12 cellular contexts compared by ENCODE assay signal in the genomic region with DNA sequence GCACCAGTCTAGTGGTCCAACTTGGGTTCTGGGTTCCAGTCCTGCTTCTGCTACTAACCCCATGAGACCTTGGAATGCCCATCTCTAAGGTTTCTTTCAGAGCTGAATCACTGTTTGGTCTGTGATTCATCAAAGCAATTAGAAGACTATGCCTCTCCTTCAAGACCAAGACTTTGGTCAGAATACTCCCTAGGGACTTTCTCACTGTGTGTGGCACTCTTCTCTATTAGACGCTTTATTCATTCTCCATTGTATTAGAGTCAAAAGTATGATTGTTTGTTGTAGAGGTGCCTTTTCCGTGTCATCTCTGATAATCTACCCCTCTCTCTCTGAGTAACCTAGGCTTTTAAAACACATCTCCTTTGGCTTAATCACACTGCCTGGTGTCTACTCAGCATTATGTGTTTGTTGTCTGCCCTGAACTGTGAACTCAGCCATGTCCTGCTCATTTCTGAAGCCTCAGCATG.
DNase-seq lines count a peak whose midpoint lies in the region; ATAC-seq and TF ChIP-seq lines count a peak whose summit lies in the region.
"Had no signal": no experiment of that assay in that cellular context is flagged by ENCODE, and none has a peak within 500 bp of the region (broad histone marks: within the 10 kb centered on the region; RNA-seq: fewer than 3 reads in every experiment).

No MANE protein-coding gene starts in this region.

- BruUV-seq in Calu3 (replicated peaks; lab: Mats Ljungman, UMichigan) = no TSS peak

- intact Hi-C loops in Calu3 (cut with micrococcal nuclease; ENCODE audit: unreplicated experiment) = no loop called here

- CTCF ChIA-PET in Calu3 (lab: Charles Lee) = interaction anchor here (0.6 to 1.2 kb wide), 3 partner anchors 9 to 121 kb away, joined by 3 read pairs; no protein-coding TSS in a partner anchor

- H3K36me3 Mint-ChIP-seq in Calu3 (ENCODE audit: insufficient read depth, unreplicated experiment) = peaks cover 20% of the 10 kb centered on the region
- peaks cover 2% of the 10 kb centered on the region for H3K36me3 Mint-ChIP-seq in chondrocyte (ENCODE audit: low read depth)
- H3K36me3 Mint-ChIP-seq in osteocyte (ENCODE audit: unreplicated experiment) = peaks cover 3% of the 10 kb centered on the region

- in situ Hi-C loops in G401 (cut with HindIII; ENCODE audit: low sequenced_read_pairs) = no loop called here

- H3K4me1 Mint-ChIP-seq in Calu3 (ENCODE audit: low read depth, unreplicated experiment) (peaks cover 81% of the 10 kb centered on the region), chondrocyte (ENCODE audit: low read depth) (peaks cover 78% of the 10 kb centered on the region), osteocyte (ENCODE audit: unreplicated experiment) (peaks cover 69% of the 10 kb centered on the region)

- no peaks in the 10 kb centered on the region for H3K9me3 Mint-ChIP-seq in Calu3 (ENCODE audit: low read depth, unreplicated experiment)
- no peaks in the 10 kb centered on the region for H3K9me3 Mint-ChIP-seq in chondrocyte (ENCODE audit: low read depth)
- H3K9me3 Mint-ChIP-seq in osteocyte (ENCODE audit: unreplicated experiment) = no peaks in the 10 kb centered on the region
- H3K9me3 Mint-ChIP-seq: T-helper 1 cell treated with Interleukin-12 subunit alpha and Interleukin-12 subunit beta and Interleukin-4 antibody, amounts not matched to agents 30 μg/mL and 1 μg/mL, for 36 hours had no signal

- TF ChIP-seq CTCF in Calu3 (IDR thresholded peaks at IDR 0.05; ENCODE audit: unreplicated experiment) (no peak), chondrocyte (IDR thresholded peaks at IDR 0.05) (no peak), osteocyte (IDR thresholded peaks at IDR 0.05) (no peak)

- H3K4me3 Mint-ChIP-seq in Calu3 (ENCODE audit: low read depth, unreplicated experiment) (no peak overlapping the region), chondrocyte (ENCODE audit: unreplicated experiment) (no peak overlapping the region), osteocyte (ENCODE audit: unreplicated experiment) (no peak overlapping the region)
- H3K4me3 Mint-ChIP-seq: T-helper 1 cell treated with Interleukin-12 subunit alpha and Interleukin-12 subunit beta and Interleukin-4 antibody, amounts not matched to agents 30 μg/mL and 1 μg/mL, for 36 hours had no signal

- H3K27ac Mint-ChIP-seq in Calu3 (ENCODE audit: unreplicated experiment) = peak overlapping the region; percentile 25
- peak overlapping the region; percentile 58 for H3K27ac Mint-ChIP-seq in chondrocyte (ENCODE audit: unreplicated experiment)
- H3K27ac Mint-ChIP-seq in osteocyte (ENCODE audit: unreplicated experiment) = peak overlapping the region; percentile 75
- H3K27ac Mint-ChIP-seq: T-helper 1 cell treated with Interleukin-12 subunit alpha and Interleukin-12 subunit beta and Interleukin-4 antibody, amounts not matched to agents 30 μg/mL and 1 μg/mL, for 36 hours had no signal

- DNase-seq in Calu3 (no peak), NAMALWA (ENCODE audit: low spot score) (peak; percentile 53), chondrocyte (ENCODE audit: low spot score) (no peak), osteocyte (ENCODE audit: extremely low spot score, unreplicated experiment) (no peak), G401 (ENCODE audit: low spot score) (no peak), MV-4-11 (lab: John Stamatoyannopoulos, UW) (no peak)
- DNase-seq: activated T-cell treated with anti-CD3 and anti-CD28 coated beads, Interleukin-2, amount 50 U/mL, for 1 hour; dorsolateral prefrontal cortex; NCI-H2227 treated with DMSO at 0.1 percent for 48 hours had no signal

- ATAC-seq in GM21737 (IDR thresholded peaks at IDR 0.05; ENCODE audit: unreplicated experiment) = no peak
- no peak for ATAC-seq in GM19023 (IDR thresholded peaks at IDR 0.05; ENCODE audit: unreplicated experiment)

- H3K27me3 Mint-ChIP-seq in Calu3 (ENCODE audit: unreplicated experiment) (no peaks in the 10 kb centered on the region), chondrocyte (ENCODE audit: low read depth) (no peaks in the 10 kb centered on the region), osteocyte (ENCODE audit: unreplicated experiment) (no peaks in the 10 kb centered on the region)

Comparison
In these comparisons a context has a peak if more than half of its experiments do, and no peak if none do; other contexts are left out.
1. H3K27ac Mint-ChIP-seq: peak in every context shown above with its lines; median percentile 75 in osteocyte; 58 in chondrocyte; 25 in Calu3.